ENCODE assay signal across 8 cellular contexts in genomic region chr16:56589141-56590039, GRCh38. TPM values are rescaled to one million over a fixed set of nuclear protein-coding genes. Genes with fewer than 3 reads are reported as not detected.
DNase-seq lines count a peak whose midpoint lies in the region; ATAC-seq and TF ChIP-seq lines count a peak whose summit lies in the region.

TSS of gene MT3 (plus strand) at chr16:56589528. CDS start at chr16:56589591, 63 bp downstream.

- H3K9me3 ChIP-seq in CD8-positive, alpha-beta memory T cell (ENCODE audit: low read length), result no peaks in the 10 kb centered on the region
- no peaks in the 10 kb centered on the region for H3K9me3 ChIP-seq in hepatocyte (ENCODE audit: low read depth)

- peaks cover 32 to 53% of the 10 kb centered on the region in 2 donors for H3K27me3 Mint-ChIP-seq in CD8-positive, alpha-beta memory T cell
- H3K27me3 Mint-ChIP-seq in activated naive CD4-positive, alpha-beta T cell treated with anti-CD3 and anti-CD28 coated beads, Interleukin-2, amount 50 U/mL, for 24 hours, result peaks cover 9% of the 10 kb centered on the region

- H2AFZ ChIP-seq in hepatocyte, result no peak within 1 kb of the TSS

- no peaks in the 10 kb centered on the region for H3K79me2 ChIP-seq in hepatocyte

- POLR2A ChIA-PET in CD8-positive, alpha-beta memory T cell (lab: Charles Lee), result interaction anchor here (0.6 kb wide), 1 partner anchor 404 kb away, joined by 5 read pairs; no protein-coding TSS in a partner anchor

- H4K20me1 ChIP-seq in hepatocyte (ENCODE audit: insufficient read depth, poor library complexity, severe bottlenecking), result no peaks in the 10 kb centered on the region

- CTCF ChIA-PET in CD8-positive, alpha-beta memory T cell (lab: Charles Lee), result no interaction called here

- H3K9me3 Mint-ChIP-seq in CD8-positive, alpha-beta memory T cell, result no peaks in the 10 kb centered on the region
- H3K9me3 Mint-ChIP-seq in activated naive CD4-positive, alpha-beta T cell treated with anti-CD3 and anti-CD28 coated beads, Interleukin-2, amount 50 U/mL, for 24 hours, result no peaks in the 10 kb centered on the region

- H3K9me2 ChIP-seq in hepatocyte (replicated peaks; ENCODE audit: insufficient read depth), result no peaks in the 10 kb centered on the region

- H3K4me1 Mint-ChIP-seq in CD8-positive, alpha-beta memory T cell, result peaks cover 8 to 17% (median 9%) of the 10 kb centered on the region in 3 donors
- H3K4me1 Mint-ChIP-seq in activated naive CD4-positive, alpha-beta T cell treated with anti-CD3 and anti-CD28 coated beads, Interleukin-2, amount 50 U/mL, for 24 hours, result peaks cover 15% of the 10 kb centered on the region

- no peaks in the 10 kb centered on the region for H3K36me3 ChIP-seq in CD8-positive, alpha-beta memory T cell (ENCODE audit: insufficient read depth, low read length)
- no peaks in the 10 kb centered on the region for H3K36me3 ChIP-seq in hepatocyte (replicated peaks; ENCODE audit: insufficient read depth, low read depth)

- ATAC-seq in GM18517 (IDR thresholded peaks at IDR 0.05; ENCODE audit: unreplicated experiment), result no peak
- ATAC-seq in GM21786 (IDR thresholded peaks at IDR 0.05; ENCODE audit: unreplicated experiment), result no peak

- peaks cover 0 to 3% (median 0%) of the 10 kb centered on the region in 3 donors for H3K36me3 Mint-ChIP-seq in CD8-positive, alpha-beta memory T cell
- H3K36me3 Mint-ChIP-seq in activated naive CD4-positive, alpha-beta T cell treated with anti-CD3 and anti-CD28 coated beads, Interleukin-2, amount 50 U/mL, for 24 hours, result no peaks in the 10 kb centered on the region

- peak within 1 kb of the TSS; percentile 47 for H3K4me3 ChIP-seq in CD8-positive, alpha-beta memory T cell (ENCODE audit: low read length)
- H3K4me3 ChIP-seq in hepatocyte, result no peak within 1 kb of the TSS
- H3K4me3 ChIP-seq in retinal pigment epithelial cell (ENCODE audit: low read length), result peak within 1 kb of the TSS; percentile 31

- H3K27me3 ChIP-seq in CD8-positive, alpha-beta memory T cell (ENCODE audit: insufficient read depth, low read length, poor library complexity, severe bottlenecking), result peaks cover 23% of the 10 kb centered on the region
- H3K27me3 ChIP-seq in hepatocyte, result peaks cover 45% of the 10 kb centered on the region

- H3K4me2 ChIP-seq in hepatocyte, result peak within 1 kb of the TSS; percentile 81

- 14% methylated on average over 59 of the region's 87 CpGs for WGBS in hepatocyte (ENCODE audit: low lambda C conversion rate, missing lambda C conversion rate)

- peaks cover 3% of the 10 kb centered on the region for H3K4me1 ChIP-seq in CD8-positive, alpha-beta memory T cell (ENCODE audit: insufficient read depth, low read length)
- H3K4me1 ChIP-seq in hepatocyte (ENCODE audit: insufficient read depth), result peaks cover 3% of the 10 kb centered on the region

- no peak within 1 kb of the TSS for H3K27ac ChIP-seq in CD8-positive, alpha-beta memory T cell (ENCODE audit: low read depth, low read length)
- no peak within 1 kb of the TSS for H3K27ac ChIP-seq in hepatocyte

- peak within 1 kb of the TSS; percentile 72 to 89 (median 83) for H3K4me3 Mint-ChIP-seq in CD8-positive, alpha-beta memory T cell
- peak within 1 kb of the TSS; percentile 89 for H3K4me3 Mint-ChIP-seq in activated naive CD4-positive, alpha-beta T cell treated with anti-CD3 and anti-CD28 coated beads, Interleukin-2, amount 50 U/mL, for 24 hours

- DNase-seq in CD8-positive, alpha-beta memory T cell, result peak in 2 of 5 donors; percentile 26 to 51
- DNase-seq in NCI-H1930 (lab: John Stamatoyannopoulos, UW) (peak; percentile 26 to 29), hepatocyte (ENCODE audit: low spot score) (peak; percentile 34), retinal pigment epithelial cell (ENCODE audit: low read depth) (no peak), dedifferentiated amniotic fluid mesenchymal stem cell (ENCODE audit: extremely low spot score) (no peak)

- H3K27ac Mint-ChIP-seq in CD8-positive, alpha-beta memory T cell, result peak within 1 kb of the TSS in 3 of 8 donors; percentile 55 to 71 (median 60)
- H3K27ac Mint-ChIP-seq in activated naive CD4-positive, alpha-beta T cell treated with anti-CD3 and anti-CD28 coated beads, Interleukin-2, amount 50 U/mL, for 24 hours, result peak within 1 kb of the TSS; percentile 55

- no peak for TF ChIP-seq CTCF in hepatocyte (IDR thresholded peaks at IDR 0.05; ENCODE audit: poor library complexity)
- no peak for TF ChIP-seq CTCF in retinal pigment epithelial cell (conservative IDR thresholded peaks at IDR 0.05; ENCODE audit: low read depth, low read length)

RNA-seq across cellular contexts. Expression of gene MT3, which starts in this region (rescaled TPM):
- under 1 TPM in 1 of 2 experiments, not detected in 1; 0.94 TPM for total RNA-seq in CD8-positive, alpha-beta memory T cell
- polyA plus RNA-seq in CD8-positive, alpha-beta memory T cell, result 0.99 TPM
- total RNA-seq in hepatocyte, result not detected in 2 replicates
- polyA plus RNA-seq in hepatocyte, result not detected in 2 replicates

Comparison
In these comparisons a context has a peak if more than half of its experiments do, and no peak if none do; other contexts are left out.
1. Peak in DNase-seq and H3K4me2 ChIP-seq in hepatocyte; RNA of the gene not detected or under 1 TPM.
2. DNase-seq: peak in NCI-H1930 (2 of 2); none in retinal pigment epithelial cell (single experiment) and dedifferentiated amniotic fluid mesenchymal stem cell (single experiment).